Comparison of ENCODE assay signal across 34 cellular contexts in the genomic region with DNA sequence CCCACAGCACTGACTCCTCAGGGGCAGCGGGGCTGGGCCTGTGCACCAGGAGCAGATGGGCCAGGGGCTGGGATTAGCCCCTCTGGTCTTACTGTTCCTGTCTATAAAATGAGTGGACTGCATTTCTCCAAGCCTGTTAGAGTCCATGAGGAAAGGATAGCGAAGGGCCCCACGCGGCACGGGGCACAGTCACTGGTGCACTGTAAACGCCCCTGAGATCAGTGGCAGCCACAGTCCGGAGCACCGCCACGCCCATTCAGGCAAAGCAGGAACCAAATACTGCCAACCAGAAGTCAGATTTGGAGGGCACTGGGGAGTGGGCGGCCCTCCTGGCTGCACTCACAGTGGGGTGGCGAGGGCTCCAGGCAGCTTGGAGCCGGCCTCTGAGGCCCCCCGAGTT.
"Had no signal": no experiment of that assay in that cellular context is flagged by ENCODE, and none has a peak within 500 bp of the region (broad histone marks: within the 10 kb centered on the region; RNA-seq: fewer than 3 reads in every experiment).

No MANE protein-coding gene starts in this region.

- H3K9me3 Mint-ChIP-seq: activated CD4-positive, alpha-beta memory T cell treated with anti-CD3 and anti-CD28 coated beads for 36 hours; activated CD4-positive, alpha-beta T cell treated with anti-CD3 and anti-CD28 coated beads, Interleukin-2, amount 10 ng/mL, durations not matched to agents 24 days and 14 days; activated CD8-positive, alpha-beta T cell treated with anti-CD3 and anti-CD28 coated beads for 36 hours; activated naive CD4-positive, alpha-beta T cell treated with anti-CD3 and anti-CD28 coated beads, Interleukin-2, amount 10 ng/mL, durations not matched to agents 7 days and 5 days; activated naive CD4-positive, alpha-beta T cell treated with anti-CD3 and anti-CD28 coated beads, Interleukin-2, amount 50 U/mL, for 24 hours; activated naive CD8-positive, alpha-beta T cell treated with anti-CD3 and anti-CD28 coated beads for 36 hours; activated T-cell treated with anti-CD3 and anti-CD28 coated beads, Interleukin-2, amount 50 U/mL, for 4 hours; activated T-cell treated with anti-CD3 and anti-CD28 coated beads, Interleukin-2, amount 50 U/mL, for 72 hours; activated T-helper 1 cell treated with anti-CD3 and anti-CD28 coated beads, Interleukin-12 subunit alpha, Interleukin-12 subunit beta, Interleukin-2, Interleukin-4 antibody, amounts not matched to agents 30 ng/mL and 10 ng/mL and 1 ng/mL, durations not matched to agents 14 hours and 24 hours and 36 hours; activated T-helper 17 cell treated with anti-CD3 and anti-CD28 coated beads, Interleukin-2, amount 50 U/mL, for 72 hours; T-helper 1 cell treated with Interleukin-12 subunit alpha and Interleukin-12 subunit beta and Interleukin-4 antibody, amounts not matched to agents 30 μg/mL and 1 μg/mL, for 36 hours; T-helper 2 cell treated with Interferon-gamma antibody and Interleukin-4, amounts not matched to agents 5 μg/mL and 100 μg/mL, for 36 hours; WTC11 had no signal

- ATAC-seq: activated CD8-positive, alpha-beta T cell treated with anti-CD3 and anti-CD28 coated beads for 36 hours; activated T-cell treated with anti-CD3 and anti-CD28 coated beads, Interleukin-2, amount 50 U/mL, for 4 hours; activated T-cell treated with anti-CD3 and anti-CD28 coated beads, Interleukin-2, amount 50 U/mL, for 72 hours; activated T-helper 17 cell treated with anti-CD3 and anti-CD28 coated beads, Interleukin-2, amount 50 U/mL, for 72 hours; body of pancreas; WTC11 had no signal

- H3K4me1 Mint-ChIP-seq: activated naive CD4-positive, alpha-beta T cell treated with anti-CD3 and anti-CD28 coated beads, Interleukin-2, amount 10 ng/mL, durations not matched to agents 7 days and 5 days; activated naive CD4-positive, alpha-beta T cell treated with anti-CD3 and anti-CD28 coated beads, Interleukin-2, amount 50 U/mL, for 24 hours; activated T-helper 17 cell treated with anti-CD3 and anti-CD28 coated beads, Interleukin-2, amount 50 U/mL, for 72 hours; WTC11 had no signal

- H3K27me3 ChIP-seq: adrenal gland, body of pancreas, brain microvascular endothelial cell, breast epithelium had no signal

- H3K4me3 ChIP-seq: adrenal gland, body of pancreas, breast epithelium had no signal

- DNase-seq: activated CD4-positive, alpha-beta memory T cell treated with anti-CD3 and anti-CD28 coated beads for 36 hours; activated CD4-positive, alpha-beta T cell treated with anti-CD3 and anti-CD28 coated beads for 4 hours; activated CD4-positive, alpha-beta T cell treated with anti-CD3 and anti-CD28 coated beads, Interleukin-2, amount 10 ng/mL, durations not matched to agents 24 days and 14 days; activated CD4-positive, alpha-beta T cell treated with anti-CD3 and anti-CD28 coated beads, Interleukin-2, amount 50 U/mL, for 1 hour; activated CD4-positive, alpha-beta T cell treated with anti-CD3 and anti-CD28 coated beads, Interleukin-2, amount 50 U/mL, for 4 hours; activated CD4-positive, CD25-positive, alpha-beta regulatory T cell treated with anti-CD3 and anti-CD28 coated beads, Interleukin-2, amount 50 U/mL, for 72 hours; activated CD8-positive, alpha-beta memory T cell treated with anti-CD3 and anti-CD28 coated beads, Interleukin-2, amount 50 U/mL, for 4 hours; activated CD8-positive, alpha-beta T cell treated with anti-CD3 and anti-CD28 coated beads for 36 hours; activated effector memory CD4-positive, alpha-beta T cell treated with anti-CD3 and anti-CD28 coated beads, Interleukin-2, amount 50 U/mL, for 16 hours; activated gamma-delta T cell treated with Interleukin-2 at 50 U/mL for 16 hours; activated naive CD4-positive, alpha-beta T cell treated with anti-CD3 and anti-CD28 coated beads, Interleukin-2, amount 10 ng/mL, durations not matched to agents 7 days and 5 days; activated naive CD4-positive, alpha-beta T cell treated with Interleukin-2 at 50 U/mL for 16 hours; activated naive CD8-positive, alpha-beta T cell treated with anti-CD3 and anti-CD28 coated beads for 36 hours; activated T-cell treated with anti-CD3 and anti-CD28 coated beads for 4 hours; activated T-cell treated with anti-CD3 and anti-CD28 coated beads, Interleukin-2, amount 50 U/mL, for 1 hour; activated T-cell treated with anti-CD3 and anti-CD28 coated beads, Interleukin-2, amount 50 U/mL, for 4 hours; activated T-cell treated with anti-CD3 and anti-CD28 coated beads, Interleukin-2, amount 50 U/mL, for 72 hours; adrenal gland; amniotic stem cell; aorta; body of pancreas; brain microvascular endothelial cell; central memory CD4-positive, alpha-beta T cell; T-helper 1 cell; T-helper 2 cell; T-helper 9 cell had no signal

- H3K27ac ChIP-seq: adrenal gland, body of pancreas, brain microvascular endothelial cell, breast epithelium, VCaP had no signal

- H3K36me3 ChIP-seq: adrenal gland, brain microvascular endothelial cell, breast epithelium had no signal

- H3K27me3 Mint-ChIP-seq: activated CD4-positive, alpha-beta memory T cell treated with anti-CD3 and anti-CD28 coated beads for 36 hours; activated CD4-positive, alpha-beta T cell treated with anti-CD3 and anti-CD28 coated beads, Interleukin-2, amount 10 ng/mL, durations not matched to agents 24 days and 14 days; activated CD8-positive, alpha-beta T cell treated with anti-CD3 and anti-CD28 coated beads for 36 hours; activated naive CD4-positive, alpha-beta T cell treated with anti-CD3 and anti-CD28 coated beads, Interleukin-2, amount 10 ng/mL, durations not matched to agents 7 days and 5 days; activated naive CD4-positive, alpha-beta T cell treated with anti-CD3 and anti-CD28 coated beads, Interleukin-2, amount 50 U/mL, for 24 hours; activated naive CD8-positive, alpha-beta T cell treated with anti-CD3 and anti-CD28 coated beads for 36 hours; activated T-helper 17 cell treated with anti-CD3 and anti-CD28 coated beads, Interleukin-2, amount 50 U/mL, for 72 hours had no signal

- H3K27ac Mint-ChIP-seq: activated CD4-positive, alpha-beta memory T cell treated with anti-CD3 and anti-CD28 coated beads for 36 hours; activated CD4-positive, alpha-beta T cell treated with anti-CD3 and anti-CD28 coated beads, Interleukin-2, amount 10 ng/mL, durations not matched to agents 24 days and 14 days; activated CD8-positive, alpha-beta T cell treated with anti-CD3 and anti-CD28 coated beads for 36 hours; activated naive CD4-positive, alpha-beta T cell treated with anti-CD3 and anti-CD28 coated beads, Interleukin-2, amount 10 ng/mL, durations not matched to agents 7 days and 5 days; activated naive CD4-positive, alpha-beta T cell treated with anti-CD3 and anti-CD28 coated beads, Interleukin-2, amount 50 U/mL, for 24 hours; activated naive CD8-positive, alpha-beta T cell treated with anti-CD3 and anti-CD28 coated beads for 36 hours; activated T-cell treated with anti-CD3 and anti-CD28 coated beads, Interleukin-2, amount 50 U/mL, for 72 hours; activated T-helper 1 cell treated with anti-CD3 and anti-CD28 coated beads, Interleukin-12 subunit alpha, Interleukin-12 subunit beta, Interleukin-2, Interleukin-4 antibody, amounts not matched to agents 30 ng/mL and 10 ng/mL and 1 ng/mL, durations not matched to agents 14 hours and 24 hours and 36 hours; activated T-helper 17 cell treated with anti-CD3 and anti-CD28 coated beads, Interleukin-2, amount 50 U/mL, for 72 hours; T-helper 1 cell treated with Interleukin-12 subunit alpha and Interleukin-12 subunit beta and Interleukin-4 antibody, amounts not matched to agents 30 μg/mL and 1 μg/mL, for 36 hours; T-helper 2 cell treated with Interferon-gamma antibody and Interleukin-4, amounts not matched to agents 5 μg/mL and 100 μg/mL, for 36 hours; WTC11 had no signal

- H3K4me1 ChIP-seq: breast epithelium had no signal

- H3K4me3 Mint-ChIP-seq: activated CD4-positive, alpha-beta memory T cell treated with anti-CD3 and anti-CD28 coated beads for 36 hours; activated CD4-positive, alpha-beta T cell treated with anti-CD3 and anti-CD28 coated beads, Interleukin-2, amount 10 ng/mL, durations not matched to agents 24 days and 14 days; activated CD8-positive, alpha-beta T cell treated with anti-CD3 and anti-CD28 coated beads for 36 hours; activated naive CD4-positive, alpha-beta T cell treated with anti-CD3 and anti-CD28 coated beads, Interleukin-2, amount 10 ng/mL, durations not matched to agents 7 days and 5 days; activated naive CD4-positive, alpha-beta T cell treated with anti-CD3 and anti-CD28 coated beads, Interleukin-2, amount 50 U/mL, for 24 hours; activated naive CD8-positive, alpha-beta T cell treated with anti-CD3 and anti-CD28 coated beads for 36 hours; activated T-cell treated with anti-CD3 and anti-CD28 coated beads, Interleukin-2, amount 50 U/mL, for 4 hours; activated T-cell treated with anti-CD3 and anti-CD28 coated beads, Interleukin-2, amount 50 U/mL, for 72 hours; activated T-helper 1 cell treated with anti-CD3 and anti-CD28 coated beads, Interleukin-12 subunit alpha, Interleukin-12 subunit beta, Interleukin-2, Interleukin-4 antibody, amounts not matched to agents 30 ng/mL and 10 ng/mL and 1 ng/mL, durations not matched to agents 14 hours and 24 hours and 36 hours; activated T-helper 17 cell treated with anti-CD3 and anti-CD28 coated beads, Interleukin-2, amount 50 U/mL, for 72 hours; T-helper 1 cell treated with Interleukin-12 subunit alpha and Interleukin-12 subunit beta and Interleukin-4 antibody, amounts not matched to agents 30 μg/mL and 1 μg/mL, for 36 hours; T-helper 2 cell treated with Interferon-gamma antibody and Interleukin-4, amounts not matched to agents 5 μg/mL and 100 μg/mL, for 36 hours; WTC11 had no signal

- H3K9me3 ChIP-seq: adrenal gland, body of pancreas had no signal
